ENCODE assay signal across 16 cellular contexts in the genomic region with DNA sequence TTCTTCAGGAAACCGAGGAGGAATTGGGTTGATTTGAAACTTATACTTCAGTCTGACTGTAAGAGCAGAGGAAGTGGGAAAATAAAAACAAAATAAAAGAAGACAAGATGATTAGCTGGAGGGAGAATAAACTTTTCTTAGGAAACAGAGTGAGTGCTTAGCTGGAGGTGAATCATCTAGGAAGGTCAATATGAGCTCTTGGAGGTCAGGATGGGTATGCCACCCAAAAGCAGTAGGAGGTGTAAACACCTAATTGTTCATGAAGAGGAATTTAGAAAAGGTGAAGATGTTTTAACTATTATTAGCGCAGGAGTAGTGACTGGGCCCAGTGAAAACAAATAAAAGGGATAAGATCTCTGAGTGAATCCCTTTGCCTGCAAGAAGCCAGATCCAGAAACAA. TPM values are rescaled to one million over a fixed set of nuclear protein-coding genes. Genes with fewer than 3 reads are reported as not detected.
DNase-seq lines count a peak whose midpoint lies in the region; ATAC-seq and TF ChIP-seq lines count a peak whose summit lies in the region.
"Had no signal": no experiment of that assay in that cellular context is flagged by ENCODE, and none has a peak within 500 bp of the region (broad histone marks: within the 10 kb centered on the region; RNA-seq: fewer than 3 reads in every experiment).

No MANE protein-coding gene starts in this region.

- no peak overlapping the region for H3K27ac Mint-ChIP-seq in MCF 10A (ENCODE audit: low read depth, unreplicated experiment)

- no peaks in the 10 kb centered on the region for H3K4me1 ChIP-seq in mammary epithelial cell (ENCODE audit: insufficient read depth, low read length)
- peaks cover 15% of the 10 kb centered on the region; the same call in 1 of the 2 replicates for H3K4me1 ChIP-seq in PC-3 (ENCODE audit: insufficient read depth, low read length)
- no peaks in the 10 kb centered on the region for H3K4me1 ChIP-seq in foreskin keratinocyte
- H3K4me1 ChIP-seq: BLaER1 had no signal

- H3K79me2 ChIP-seq in mammary epithelial cell (ENCODE audit: insufficient read depth, low read length) (no peaks in the 10 kb centered on the region), PC-3 (ENCODE audit: low read length) (no peaks in the 10 kb centered on the region)

- H3K4me3 ChIP-seq in mammary epithelial cell (replicated peaks in 1 of 3; ENCODE audit: insufficient read depth in 1 of 3, low read depth in 2 of 3, low read length in 3 of 3) (no peak overlapping the region), PC-3 (ENCODE audit: low read length) (no peak overlapping the region)
- H3K4me3 ChIP-seq: BLaER1 had no signal

- in situ Hi-C loops in mammary epithelial cell (cut with MboI; ENCODE audit: low sequenced_read_pairs in 2 of 2) = no loop called here

- CTCF ChIA-PET in mammary epithelial cell (lab: Charles Lee; ENCODE audit: low non-redundant PET) (no interaction called here), MCF 10A (lab: Yijun Ruan, JAX) (interaction anchor here (0.6 kb wide), 1 partner anchor 47 kb away, joined by 3 read pairs; no protein-coding TSS in a partner anchor), PC-3 (lab: Charles Lee) (no interaction called here)

- dilution Hi-C loops in mammary epithelial cell (cut with HindIII; ENCODE audit: low sequenced_read_pairs) = no loop called here

- no peaks in the 10 kb centered on the region for H3K27me3 ChIP-seq in mammary epithelial cell (ENCODE audit: insufficient read depth, low read length)
- no peaks in the 10 kb centered on the region for H3K27me3 ChIP-seq in PC-3 (ENCODE audit: low read length)
- no peaks in the 10 kb centered on the region for H3K27me3 ChIP-seq in foreskin keratinocyte
- H3K27me3 ChIP-seq: BLaER1 had no signal

- H3K4me1 Mint-ChIP-seq in MCF 10A (ENCODE audit: insufficient read depth, unreplicated experiment) = peaks cover 6% of the 10 kb centered on the region

- H3K9me3 ChIP-seq in mammary epithelial cell (replicated peaks; ENCODE audit: insufficient read depth, low read length) (no peaks in the 10 kb centered on the region), PC-3 (ENCODE audit: low read length) (no peaks in the 10 kb centered on the region)
- H3K9me3 ChIP-seq: BLaER1 had no signal

- H3K9ac ChIP-seq in mammary epithelial cell (ENCODE audit: insufficient read depth, low read length) (no peak overlapping the region), PC-3 (ENCODE audit: low read length) (no peak overlapping the region)
- H3K9ac ChIP-seq: BLaER1 had no signal

- H3K36me3 ChIP-seq in mammary epithelial cell (ENCODE audit: insufficient read depth, low read length) (no peaks in the 10 kb centered on the region), PC-3 (ENCODE audit: low read depth, low read length) (no peaks in the 10 kb centered on the region)
- H3K36me3 ChIP-seq: BLaER1 had no signal

- intact Hi-C loops in mammary epithelial cell (cut with micrococcal nuclease) (no loop called here), MCF 10A (cut with micrococcal nuclease) (no loop called here), PC-3 (cut with micrococcal nuclease) (no loop called here)

- peak; percentile 12 for DNase-seq in mammary epithelial cell
- no peak for DNase-seq in MCF 10A (ENCODE audit: unreplicated experiment)
- no peak for DNase-seq in PC-3
- peak in 1 of 2 donors; percentile 22 for DNase-seq in foreskin keratinocyte
- DNase-seq in germinal center (ENCODE audit: low spot score) = no peak
- no peak for DNase-seq in NCI-H774 (lab: John Stamatoyannopoulos, UW)
- DNase-seq in HuH-7.5 (ENCODE audit: low spot score) = no peak
- DNase-seq in NCI-H226 = no peak
- DNase-seq: AML-193, DMS 273 treated with DMSO at 0.1 percent for 48 hours, GDM1, IMR-90 had no signal

- no peak for TF ChIP-seq CTCF in mammary epithelial cell (conservative IDR thresholded peaks at IDR 0.05 in 1 of 2, IDR thresholded peaks at IDR 0.05 in 1 of 2; ENCODE audit: extremely low read depth in 1 of 2, insufficient read depth in 1 of 2, low read depth in 1 of 2, low read length in 2 of 2)
- TF ChIP-seq CTCF in MCF 10A (IDR thresholded peaks at IDR 0.05; ENCODE audit: unreplicated experiment) = no peak
- no peak for TF ChIP-seq CTCF in PC-3 (conservative IDR thresholded peaks at IDR 0.05; ENCODE audit: low read depth, low read length)
- TF ChIP-seq CTCF in foreskin keratinocyte (conservative IDR thresholded peaks at IDR 0.05) = no peak

- H3K9me2 ChIP-seq in PC-3 (replicated peaks; ENCODE audit: low read length) = no peaks in the 10 kb centered on the region

- 58% methylated on average over 2 of the region's 2 CpGs for WGBS in mammary epithelial cell (ENCODE audit: low coverage, missing lambda C conversion rate)

- H3K27ac ChIP-seq in mammary epithelial cell (ENCODE audit: insufficient read depth, low read depth, low read length) (no peak overlapping the region), PC-3 (ENCODE audit: low read length) (no peak overlapping the region), foreskin keratinocyte (no peak overlapping the region)
- H3K27ac ChIP-seq: 22Rv1, BLaER1, HL-60 had no signal

- no peaks in the 10 kb centered on the region for H3F3A ChIP-seq in PC-3 (ENCODE audit: low read length, unreplicated experiment)

- no peaks in the 10 kb centered on the region for H3K9me3 Mint-ChIP-seq in MCF 10A (ENCODE audit: unreplicated experiment)

- no peak overlapping the region for H3K4me3 Mint-ChIP-seq in MCF 10A (ENCODE audit: unreplicated experiment)

- ATAC-seq in PC-3 (peak; percentile 33; the same call in 1 of the 2 replicates), foreskin keratinocyte (peak; percentile 12)
- ATAC-seq: HCT116 had no signal

- no peaks in the 10 kb centered on the region for H3K36me3 Mint-ChIP-seq in MCF 10A (ENCODE audit: insufficient read depth, unreplicated experiment)

- POLR2A ChIA-PET in MCF 10A (lab: Yijun Ruan, JAX) = interaction anchor here (1.4 kb wide), 1 partner anchor 11 kb away, joined by 3 read pairs; no protein-coding TSS in a partner anchor
- POLR2A ChIA-PET in PC-3 (lab: Charles Lee; ENCODE audit: unreplicated experiment) = interaction anchor here (0.6 kb wide), 1 partner anchor 36 kb away, joined by 3 read pairs; no protein-coding TSS in a partner anchor

- no peaks in the 10 kb centered on the region for H3K27me3 Mint-ChIP-seq in MCF 10A (ENCODE audit: insufficient read depth, unreplicated experiment)

- H2AFZ ChIP-seq in mammary epithelial cell (ENCODE audit: low read depth, low read length) (no peak overlapping the region), PC-3 (ENCODE audit: low read length) (no peak overlapping the region)

- BruUV-seq in mammary epithelial cell (replicated peaks; lab: Mats Ljungman, UMichigan) (no TSS peak), MCF 10A (replicated peaks; lab: Mats Ljungman, UMichigan) (no TSS peak), PC-3 (replicated peaks; lab: Mats Ljungman, UMichigan) (no TSS peak)

- H4K20me1 ChIP-seq in mammary epithelial cell (ENCODE audit: insufficient read depth, low read length) (no peaks in the 10 kb centered on the region), PC-3 (ENCODE audit: low read length) (no peaks in the 10 kb centered on the region)
- H4K20me1 ChIP-seq: BLaER1 had no signal

- H3K4me2 ChIP-seq in mammary epithelial cell (ENCODE audit: insufficient read depth, low read depth, low read length) (no peak overlapping the region), PC-3 (ENCODE audit: low read length) (no peak overlapping the region)
- H3K4me2 ChIP-seq: BLaER1 had no signal

RNA-seq across cellular contexts. Expression of gene ARL14, which starts 39.9 kb away (rescaled TPM):
- total RNA-seq in mammary epithelial cell (under 1 TPM; 0.17 to 0.31 TPM), MCF 10A (2022) (0.72 and 1.1 TPM in 2 replicates), PC-3 (2014; rRNA removed) (3.9 and 4.2 TPM in 2 replicates), foreskin keratinocyte (0.39 and 0.44 TPM in 2 replicates)
- polyA plus RNA-seq in mammary epithelial cell (0.29 TPM), foreskin keratinocyte (0.28 and 0.36 TPM in 2 replicates)
- polyA minus RNA-seq in mammary epithelial cell = not detected
